In genomic region chr15:90187257-90187868, GRCh38 we compare ENCODE assay signal across 15 cellular contexts. TPM values are rescaled to one million over a fixed set of nuclear protein-coding genes. Genes with fewer than 3 reads are reported as not detected.
DNase-seq lines count a peak whose midpoint lies in the region; ATAC-seq and TF ChIP-seq lines count a peak whose summit lies in the region.
"Had no signal": no experiment of that assay in that cellular context is flagged by ENCODE, and none has a peak within 500 bp of the region (broad histone marks: within the 10 kb centered on the region; RNA-seq: fewer than 3 reads in every experiment).

No MANE protein-coding gene starts in this region.

- no peak overlapping the region for H3K4me2 ChIP-seq in hepatocyte
- no peak overlapping the region for H3K4me2 ChIP-seq in trophoblast cell (ENCODE audit: low read length)

- H2BK12ac ChIP-seq in trophoblast cell (ENCODE audit: low read length) = no peak overlapping the region

- H3K36me3 Mint-ChIP-seq in CD8-positive, alpha-beta memory T cell = peaks cover 0 to 4% (median 0%) of the 10 kb centered on the region in 3 donors

- H3K27me3 Mint-ChIP-seq in CD8-positive, alpha-beta memory T cell = peaks cover 0 to 3% of the 10 kb centered on the region in 2 donors

- H3K79me1 ChIP-seq in trophoblast cell (ENCODE audit: low read length) = peaks cover 3% of the 10 kb centered on the region

- H3K79me2 ChIP-seq in hepatocyte = peaks cover 29% of the 10 kb centered on the region
- H3K79me2 ChIP-seq in trophoblast cell (ENCODE audit: control insufficient read depth, insufficient read depth, low read length, poor library complexity) = peaks cover 2% of the 10 kb centered on the region

- TF ChIP-seq EP300 in sigmoid colon (IDR thresholded peaks at IDR 0.05) = no peak

- H3K27ac ChIP-seq in CD8-positive, alpha-beta memory T cell (ENCODE audit: low read depth, low read length) = peak overlapping the region; percentile 57
- peak overlapping the region; percentile 30; the same call in 1 of the 2 replicates for H3K27ac ChIP-seq in VCaP
- peak overlapping the region; percentile 92 to 99 (median 97) for H3K27ac ChIP-seq in esophagus squamous epithelium
- H3K27ac ChIP-seq in sigmoid colon = peak overlapping the region; percentile 96 to 99 (median 97)
- H3K27ac ChIP-seq in hepatocyte = no peak overlapping the region
- H3K27ac ChIP-seq in trophoblast cell (ENCODE audit: low read depth, low read length) = no peak overlapping the region
- H3K27ac ChIP-seq: SJSA1 had no signal

- H4K91ac ChIP-seq in trophoblast cell (ENCODE audit: low read depth, low read length) = no peak overlapping the region

- intact Hi-C loops in esophagus squamous epithelium (cut with DNase I) = no loop called here
- intact Hi-C loops in sigmoid colon (cut with DNase I) = no loop called here

- WGBS in esophagus squamous epithelium, 2 donors = 24 to 28% methylated on average over 8 of the region's 8 CpGs
- WGBS in sigmoid colon, 2 donors = 83 to 85% methylated on average over 8 of the region's 8 CpGs
- WGBS in hepatocyte (ENCODE audit: low lambda C conversion rate, missing lambda C conversion rate) = 89% methylated on average over 8 of the region's 8 CpGs
- no CpG with 5 or more reads among the region's 8 CpGs for WGBS in trophoblast cell (ENCODE audit: extremely low coverage, insufficient coverage, insufficient read length)

- H3K27me3 ChIP-seq in CD8-positive, alpha-beta memory T cell (ENCODE audit: insufficient read depth, low read length, poor library complexity, severe bottlenecking) = no peaks in the 10 kb centered on the region
- H3K27me3 ChIP-seq in esophagus squamous epithelium (peaks cover 0 to 6% (median 0%) of the 10 kb centered on the region in 4 donors), sigmoid colon (no peaks in the 10 kb centered on the region), hepatocyte (no peaks in the 10 kb centered on the region), trophoblast cell (ENCODE audit: insufficient read depth, low read length) (no peaks in the 10 kb centered on the region)
- H3K27me3 ChIP-seq: BE2C, SJSA1 had no signal

- peaks cover 30% of the 10 kb centered on the region for H3K4me1 ChIP-seq in CD8-positive, alpha-beta memory T cell (ENCODE audit: insufficient read depth, low read length)
- H3K4me1 ChIP-seq in esophagus squamous epithelium = peaks cover 43 to 100% (median 73%) of the 10 kb centered on the region in 3 donors
- peaks cover 0 to 82% (median 72%) of the 10 kb centered on the region in 4 donors for H3K4me1 ChIP-seq in sigmoid colon
- peaks cover 36% of the 10 kb centered on the region for H3K4me1 ChIP-seq in hepatocyte (ENCODE audit: insufficient read depth)
- H3K4me1 ChIP-seq in trophoblast cell (ENCODE audit: control insufficient read depth in 1 of 2, insufficient read depth in 2 of 2, low read length in 2 of 2) = peaks cover 8 to 9% of the 10 kb centered on the region in 2 experiments

- no peaks in the 10 kb centered on the region for H3K9me3 Mint-ChIP-seq in CD8-positive, alpha-beta memory T cell
- H3K9me3 Mint-ChIP-seq: HFFc6 had no signal

- peak overlapping the region in 2 of 8 donors; percentile 3 to 19 for H3K27ac Mint-ChIP-seq in CD8-positive, alpha-beta memory T cell
- H3K27ac Mint-ChIP-seq: HFFc6 had no signal

- H4K8ac ChIP-seq in trophoblast cell (ENCODE audit: low read depth, low read length) = no peak overlapping the region

- no peak overlapping the region for H3K4me3 ChIP-seq in CD8-positive, alpha-beta memory T cell (ENCODE audit: low read length)
- H3K4me3 ChIP-seq in esophagus squamous epithelium (peak overlapping the region in 3 of 4 donors; percentile 14 to 96 (median 84)), sigmoid colon (peak overlapping the region in 1 of 4 donors; percentile 9), hepatocyte (no peak overlapping the region), trophoblast cell (ENCODE audit: low read depth, low read length) (no peak overlapping the region)
- H3K4me3 ChIP-seq: SJSA1 had no signal

- no peak overlapping the region for H2BK120ac ChIP-seq in trophoblast cell (ENCODE audit: insufficient read depth, low read length, poor library complexity)

- no peaks in the 10 kb centered on the region for H3K9me2 ChIP-seq in hepatocyte (replicated peaks; ENCODE audit: insufficient read depth)

- no peak overlapping the region for H3K18ac ChIP-seq in trophoblast cell (ENCODE audit: low read length)

- H4K12ac ChIP-seq in trophoblast cell (ENCODE audit: low read depth, low read length) = no peak overlapping the region

- H2AFZ ChIP-seq in hepatocyte = no peak overlapping the region
- no peak overlapping the region for H2AFZ ChIP-seq in trophoblast cell (ENCODE audit: insufficient read depth, low read length, poor library complexity)

- no peaks in the 10 kb centered on the region for H4K20me1 ChIP-seq in hepatocyte (ENCODE audit: insufficient read depth, poor library complexity, severe bottlenecking)

- no peak overlapping the region for H3K23ac ChIP-seq in trophoblast cell (ENCODE audit: low read length)

- H3K36me3 ChIP-seq in CD8-positive, alpha-beta memory T cell (ENCODE audit: insufficient read depth, low read length) = no peaks in the 10 kb centered on the region
- no peaks in the 10 kb centered on the region for H3K36me3 ChIP-seq in esophagus squamous epithelium
- H3K36me3 ChIP-seq in sigmoid colon = no peaks in the 10 kb centered on the region
- no peaks in the 10 kb centered on the region for H3K36me3 ChIP-seq in hepatocyte (replicated peaks; ENCODE audit: insufficient read depth, low read depth)
- H3K36me3 ChIP-seq in trophoblast cell (ENCODE audit: control insufficient read depth in 1 of 2, insufficient read depth in 2 of 2, low read length in 2 of 2) = no peaks in the 10 kb centered on the region
- H3K36me3 ChIP-seq: BE2C, SJSA1 had no signal

- no peak overlapping the region for H3K9ac ChIP-seq in trophoblast cell (ENCODE audit: low read length)

- H2AK5ac ChIP-seq in trophoblast cell (ENCODE audit: low read length) = no peak overlapping the region

- H3K4ac ChIP-seq in trophoblast cell (ENCODE audit: low read depth, low read length) = no peak overlapping the region

- TF ChIP-seq POLR2A in esophagus squamous epithelium (IDR thresholded peaks at IDR 0.05) (no peak), sigmoid colon (IDR thresholded peaks at IDR 0.05) (no peak)

- peak overlapping the region in 1 of 7 donors; percentile 38 for H3K4me3 Mint-ChIP-seq in CD8-positive, alpha-beta memory T cell
- H3K4me3 Mint-ChIP-seq: HFFc6 had no signal

- H3K4me1 Mint-ChIP-seq in CD8-positive, alpha-beta memory T cell = peaks cover 18 to 30% (median 25%) of the 10 kb centered on the region in 3 donors

- no peaks in the 10 kb centered on the region for H3K9me3 ChIP-seq in CD8-positive, alpha-beta memory T cell (ENCODE audit: low read length)
- no peaks in the 10 kb centered on the region for H3K9me3 ChIP-seq in esophagus squamous epithelium
- H3K9me3 ChIP-seq in sigmoid colon = no peaks in the 10 kb centered on the region
- no peaks in the 10 kb centered on the region for H3K9me3 ChIP-seq in hepatocyte (ENCODE audit: low read depth)
- no peaks in the 10 kb centered on the region for H3K9me3 ChIP-seq in trophoblast cell (ENCODE audit: insufficient read depth, low read depth, low read length)
- H3K9me3 ChIP-seq: BE2C, SJSA1 had no signal

- DNase-seq in CD8-positive, alpha-beta memory T cell = no peak
- DNase-seq in esophagus squamous epithelium (lab: John Stamatoyannopoulos, UW) = no peak
- no peak for DNase-seq in sigmoid colon
- DNase-seq in SHP77 treated with DMSO at 0.1 percent for 48 hours (lab: John Stamatoyannopoulos, UW) = no peak
- no peak for DNase-seq in hepatocyte (ENCODE audit: low spot score)
- no peak for DNase-seq in trophoblast cell
- DNase-seq: BE2C; EL; HFFc6; NCI-H1436 treated with DMSO at 0.1 percent for 48 hours; NCI-H748 treated with DMSO at 0.1 percent for 48 hours; stimulated activated CD4-positive, alpha-beta T cell treated with anti-CD3 and anti-CD28 coated beads, Interleukin-12 subunit alpha, Interleukin-12 subunit beta, amount 100 ng/mL, for 4 hours had no signal

- no peak overlapping the region for H2BK5ac ChIP-seq in trophoblast cell (ENCODE audit: low read depth, low read length, poor library complexity)

- POLR2A ChIA-PET in CD8-positive, alpha-beta memory T cell (lab: Charles Lee) = interaction anchor here (0.7 to 1.0 kb wide), 3 partner anchors 9 to 94 kb away, joined by 3 to 4 read pairs (median 3); no protein-coding TSS in a partner anchor

- CTCF ChIA-PET in CD8-positive, alpha-beta memory T cell (lab: Charles Lee) = interaction anchor here (0.9 to 1.4 kb wide), 3 partner anchors 13 to 86 kb away, joined by 3 to 4 read pairs (median 3); partner anchors contain the start of gene SEMA4B

- ATAC-seq in GM18909 (IDR thresholded peaks at IDR 0.05; ENCODE audit: poor library complexity, unreplicated experiment) = no peak

- H3K14ac ChIP-seq in trophoblast cell (ENCODE audit: low read length) = no peak overlapping the region

- no peak for TF ChIP-seq CTCF in VCaP (conservative IDR thresholded peaks at IDR 0.05)
- TF ChIP-seq CTCF in esophagus squamous epithelium (IDR thresholded peaks at IDR 0.05) = no peak
- no peak for TF ChIP-seq CTCF in sigmoid colon (IDR thresholded peaks at IDR 0.05)
- no peak for TF ChIP-seq CTCF in hepatocyte (IDR thresholded peaks at IDR 0.05; ENCODE audit: poor library complexity)

RNA-seq across cellular contexts. Expression of gene SEMA4B, which starts 13.8 kb away (rescaled TPM):
- 1 to 10 TPM; 6.9 to 8.8 TPM for total RNA-seq in CD8-positive, alpha-beta memory T cell
- polyA plus RNA-seq in CD8-positive, alpha-beta memory T cell = 10.1 TPM
- 100 to 1,000 TPM in 3 of 4 donors, 10 to 100 TPM in 1; 87.9 to 209 (median 136) TPM for total RNA-seq in esophagus squamous epithelium
- 10 to 100 TPM; 42.0 to 72.4 (median 58.6) TPM for total RNA-seq in sigmoid colon
- polyA plus RNA-seq in sigmoid colon = 10 to 100 TPM; 10.6 to 94.5 (median 11.4) TPM
- total RNA-seq in hepatocyte = 19.2 and 27.8 TPM in 2 replicates
- 43.5 and 47.9 TPM in 2 replicates for polyA plus RNA-seq in hepatocyte
- 20.8 and 21.0 TPM in 2 replicates for polyA plus RNA-seq in trophoblast cell (2013)

RNA-seq across cellular contexts. Expression of gene CIB1, which starts 46.4 kb away (rescaled TPM):
- total RNA-seq in CD8-positive, alpha-beta memory T cell = 100 to 1,000 TPM; 162 to 166 TPM
- polyA plus RNA-seq in CD8-positive, alpha-beta memory T cell = 251 TPM
- 10 to 100 TPM; 44.2 to 58.9 (median 45.9) TPM for total RNA-seq in esophagus squamous epithelium
- 10 to 100 TPM; 18.6 to 35.7 (median 35.5) TPM for total RNA-seq in sigmoid colon
- 100 to 1,000 TPM; 283 to 436 (median 359) TPM for polyA plus RNA-seq in sigmoid colon
- 49.6 and 53.3 TPM in 2 replicates for total RNA-seq in hepatocyte
- polyA plus RNA-seq in hepatocyte = 161 and 163 TPM in 2 replicates
- polyA plus RNA-seq in trophoblast cell (2013) = 32.9 and 34.6 TPM in 2 replicates

RNA-seq across cellular contexts. Expression of gene GDPGP1, which starts 46.6 kb away (rescaled TPM):
- 10 to 100 TPM; 10.3 to 11.6 TPM for total RNA-seq in CD8-positive, alpha-beta memory T cell
- polyA plus RNA-seq in CD8-positive, alpha-beta memory T cell = 0.85 TPM
- total RNA-seq in esophagus squamous epithelium (1 to 10 TPM; 4.7 to 8.4 (median 5.5) TPM), sigmoid colon (1 to 10 TPM; 3.0 to 7.5 (median 5.4) TPM), hepatocyte (5.1 and 6.8 TPM in 2 replicates)
- polyA plus RNA-seq in sigmoid colon (10 to 100 TPM in 1 of 3 donors, 1 to 10 TPM in 2; 7.9 to 12.7 (median 9.0) TPM), hepatocyte (0.56 and 1.7 TPM in 2 replicates)
- 1.3 and 1.5 TPM in 2 replicates for polyA plus RNA-seq in trophoblast cell (2013)

Comparison
In these comparisons a context has a peak if more than half of its experiments do, and no peak if none do; other contexts are left out.
1. H3K27ac ChIP-seq: peak in CD8-positive, alpha-beta memory T cell (single experiment), VCaP (single experiment), esophagus squamous epithelium (4 of 4) and sigmoid colon (4 of 4); none in hepatocyte (single experiment) and trophoblast cell (single experiment).
2. H3K4me3 ChIP-seq: peak in esophagus squamous epithelium (3 of 4); none in CD8-positive, alpha-beta memory T cell (single experiment), hepatocyte (single experiment) and trophoblast cell (single experiment).